9 cellular contexts compared by ENCODE assay signal in the genomic region with DNA sequence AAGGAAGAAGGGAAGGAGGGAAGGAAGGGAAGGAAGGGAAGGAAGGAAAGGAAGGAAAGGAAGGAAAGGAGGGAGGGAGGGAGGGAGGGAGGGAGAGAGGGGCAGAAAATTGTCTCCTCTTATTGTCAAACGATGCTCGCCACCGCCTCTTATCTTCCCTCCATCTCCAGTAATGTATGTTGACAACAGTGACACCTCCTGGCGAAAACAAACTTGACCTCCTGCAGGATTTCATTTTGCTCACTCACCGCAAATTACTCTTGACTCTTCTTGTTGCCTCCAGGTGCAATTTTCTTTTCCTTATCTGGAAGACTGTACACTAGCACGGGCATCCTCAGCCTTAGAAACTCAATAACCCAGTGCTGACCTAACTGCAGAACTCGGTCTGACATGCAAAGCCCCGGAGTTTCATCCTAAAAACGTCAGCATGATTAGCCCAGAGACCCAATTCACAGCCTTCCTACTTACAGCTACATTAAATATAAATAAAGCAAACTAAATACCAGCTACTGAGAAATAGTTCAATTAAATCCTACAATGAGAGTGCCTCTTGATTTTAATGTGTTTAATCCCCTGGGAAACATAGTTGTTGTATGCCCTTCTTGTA.
DNase-seq lines count a peak whose midpoint lies in the region; ATAC-seq and TF ChIP-seq lines count a peak whose summit lies in the region.
"Had no signal": no experiment of that assay in that cellular context is flagged by ENCODE, and none has a peak within 500 bp of the region (broad histone marks: within the 10 kb centered on the region; RNA-seq: fewer than 3 reads in every experiment).

No MANE protein-coding gene starts in this region.

- H3K4me3 ChIP-seq in HL-60 (replicated peaks; ENCODE audit: insufficient read depth, low read length) (no peak overlapping the region), choroid plexus epithelial cell (ENCODE audit: low read depth, low read length) (no peak overlapping the region)
- H3K4me3 ChIP-seq: SK-N-MC had no signal

- DNase-seq in DMS 273 (lab: John Stamatoyannopoulos, UW; ENCODE audit: unreplicated experiment) (peak; percentile 61), HL-60 (ENCODE audit: low read depth in 1 of 2, low spot score in 1 of 2) (peak in 1 of 2 experiments; percentile 48), NCI-H82 treated with DMSO at 0.1 percent for 48 hours (lab: John Stamatoyannopoulos, UW; ENCODE audit: unreplicated experiment) (peak; percentile 25), choroid plexus epithelial cell (ENCODE audit: low read depth) (peak; percentile 41), myocyte (ENCODE audit: low read depth) (peak; percentile 2), ureter (ENCODE audit: low spot score) (no peak)
- no peak for DNase-seq in stimulated activated naive CD4-positive, alpha-beta T cell (lab: John Stamatoyannopoulos, UW)

- H3K27ac ChIP-seq in HL-60 (replicated peaks), result no peak overlapping the region
- H3K27ac ChIP-seq: SK-N-MC had no signal

- TF ChIP-seq CTCF in HL-60 (IDR thresholded peaks at IDR 0.05; ENCODE audit: insufficient read depth, low read length) (peak; percentile 30), choroid plexus epithelial cell (conservative IDR thresholded peaks at IDR 0.05; ENCODE audit: low read depth, low read length) (peak; percentile 50)

- H3K27me3 ChIP-seq in HL-60 (ENCODE audit: insufficient read depth, poor library complexity, severe bottlenecking), result no peaks in the 10 kb centered on the region

- peak; percentile 81 for ATAC-seq in GM19043 (IDR thresholded peaks at IDR 0.05; ENCODE audit: low read depth, unreplicated experiment)

Comparison
In these comparisons a context has a peak if more than half of its experiments do, and no peak if none do; other contexts are left out.
1. DNase-seq: peak in DMS 273 (single experiment), NCI-H82 treated with DMSO at 0.1 percent for 48 hours (single experiment), choroid plexus epithelial cell (single experiment) and myocyte (single experiment); none in ureter (single experiment) and stimulated activated naive CD4-positive, alpha-beta T cell (0 of 6).